In the genomic region with DNA sequence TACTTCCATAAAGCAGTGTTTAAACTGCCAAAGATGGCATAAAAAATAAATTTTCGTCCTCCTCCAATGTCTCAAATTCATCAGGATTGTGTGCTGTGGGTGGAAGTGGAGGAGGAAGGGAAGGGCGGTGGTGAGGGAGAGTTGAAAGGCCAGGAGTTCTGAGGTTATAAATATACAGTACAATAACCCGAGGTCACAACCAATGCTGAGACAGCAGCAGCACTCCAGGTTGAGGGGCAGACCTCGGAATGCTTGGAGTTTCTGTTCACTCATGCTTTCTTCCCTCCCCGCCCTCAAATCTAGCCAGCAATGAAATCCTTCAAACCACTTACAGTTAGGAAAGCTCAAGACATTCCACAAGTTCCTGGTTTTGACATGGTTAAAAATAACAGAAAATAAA, we compare ENCODE assay signal across 20 cellular contexts.
DNase-seq lines count a peak whose midpoint lies in the region; ATAC-seq and TF ChIP-seq lines count a peak whose summit lies in the region.
"Had no signal": no experiment of that assay in that cellular context is flagged by ENCODE, and none has a peak within 500 bp of the region (broad histone marks: within the 10 kb centered on the region; RNA-seq: fewer than 3 reads in every experiment).

No MANE protein-coding gene starts in this region.

- no peaks in the 10 kb centered on the region for H3K36me3 ChIP-seq in BJ (ENCODE audit: control insufficient read depth, insufficient read depth, low read length)
- H3K36me3 ChIP-seq: heart right ventricle, uterus had no signal

- H3K9me3 ChIP-seq in T-helper 17 cell (ENCODE audit: control insufficient read depth, low read length, poor library complexity, severe bottlenecking) = no peaks in the 10 kb centered on the region
- H3K9me3 ChIP-seq: heart right ventricle, uterus had no signal

- ATAC-seq in SK-N-SH treated with all-trans-retinoic acid at 6 μM for 48 hours (peak; percentile 63), HG02970 (IDR thresholded peaks at IDR 0.05; ENCODE audit: low FRiP score, unreplicated experiment) (no peak), T-helper 17 cell (no peak), HG02610 (IDR thresholded peaks at IDR 0.05; ENCODE audit: unreplicated experiment) (no peak)
- ATAC-seq: stimulated activated naive CD8-positive, alpha-beta T cell treated with anti-CD3 and anti-CD28 coated beads, Interleukin-15, Interleukin-2, amounts not matched to agents 100 U/mL and 50 U/mL, for 24 hours had no signal

- H3K4me1 Mint-ChIP-seq in T-helper 17 cell = no peaks in the 10 kb centered on the region

- H3K4me3 ChIP-seq in BJ (ENCODE audit: low read depth, low read length) = no peak overlapping the region
- H3K4me3 ChIP-seq: heart right ventricle, uterus had no signal

- peaks cover 52% of the 10 kb centered on the region for H3K27me3 Mint-ChIP-seq in T-helper 17 cell

- H3K27me3 ChIP-seq in BJ (ENCODE audit: control insufficient read depth, insufficient read depth, low read length) = no peaks in the 10 kb centered on the region; the same call in 1 of the 2 replicates
- H3K27me3 ChIP-seq: heart right ventricle, uterus had no signal

- DNase-seq in BJ (ENCODE audit: low read depth) (peak; percentile 37), glomerular visceral epithelial cell (ENCODE audit: extremely low spot score) (peak; percentile 46), renal cortical epithelial cell (ENCODE audit: low read depth) (peak; percentile 73), T-helper 17 cell (no peak), DMS153 treated with DMSO at 0.1 percent for 48 hours (lab: John Stamatoyannopoulos, UW; ENCODE audit: unreplicated experiment) (no peak)
- DNase-seq: activated effector memory CD4-positive, alpha-beta T cell treated with Interleukin-2 at 50 U/mL for 16 hours; AML-193; aorta; dermis blood vessel endothelial cell; GDM1; heart right ventricle; NCI-H1436 treated with DMSO at 0.1 percent for 48 hours; NCI-H345; NK-92 treated with Interleukin-12 subunit alpha and Interleukin-12 subunit beta, amount 100 ng/mL, for 24 hours; posterior cingulate gyrus; stimulated activated naive CD8-positive, alpha-beta T cell treated with anti-CD3 and anti-CD28 coated beads, Interleukin-15, Interleukin-2, amounts not matched to agents 100 U/mL and 50 U/mL, for 24 hours; uterus had no signal

- H3K4me3 Mint-ChIP-seq in T-helper 17 cell = no peak overlapping the region

- no peaks in the 10 kb centered on the region for H3K36me3 Mint-ChIP-seq in T-helper 17 cell (ENCODE audit: low read depth)

- POLR2A ChIA-PET in BJ (lab: Charles Lee) = no interaction called here

- CTCF ChIA-PET in BJ (lab: Yijun Ruan, JAX) = no interaction called here

- no peak for TF ChIP-seq CTCF in BJ (IDR thresholded peaks at IDR 0.05; ENCODE audit: insufficient read depth, low read depth, low read length)

- H3K27ac Mint-ChIP-seq in T-helper 17 cell = no peak overlapping the region

TF ChIP-seq in SK-N-SH treated with all-trans-retinoic acid at 6 μM for 48 hours, 23 proteins besides CTCF, POLR2A, EP300 and RAD21:
- no peak for TF ChIP-seq ZNF565 (CRISPR knock-in tag; conservative IDR thresholded peaks at IDR 0.05; ENCODE audit: low read depth)
- TF ChIP-seq GLIS3 (CRISPR knock-in tag; IDR thresholded peaks at IDR 0.05) = no peak
- TF ChIP-seq TCF4 (CRISPR knock-in tag; IDR thresholded peaks at IDR 0.05; ENCODE audit: borderline replicate concordance) = no peak
- TF ChIP-seq BACH2 (CRISPR knock-in tag; IDR thresholded peaks at IDR 0.05; ENCODE audit: borderline replicate concordance) = no peak
- TF ChIP-seq OSR1 (CRISPR knock-in tag; IDR thresholded peaks at IDR 0.05) = no peak
- TF ChIP-seq PPARA (CRISPR knock-in tag; IDR thresholded peaks at IDR 0.05; ENCODE audit: borderline replicate concordance) = no peak
- TF ChIP-seq ISL1 (CRISPR knock-in tag; IDR thresholded peaks at IDR 0.05) = no peak
- TF ChIP-seq TOX (CRISPR knock-in tag; IDR thresholded peaks at IDR 0.05; ENCODE audit: borderline replicate concordance) = no peak
- TF ChIP-seq, protein P1, sequence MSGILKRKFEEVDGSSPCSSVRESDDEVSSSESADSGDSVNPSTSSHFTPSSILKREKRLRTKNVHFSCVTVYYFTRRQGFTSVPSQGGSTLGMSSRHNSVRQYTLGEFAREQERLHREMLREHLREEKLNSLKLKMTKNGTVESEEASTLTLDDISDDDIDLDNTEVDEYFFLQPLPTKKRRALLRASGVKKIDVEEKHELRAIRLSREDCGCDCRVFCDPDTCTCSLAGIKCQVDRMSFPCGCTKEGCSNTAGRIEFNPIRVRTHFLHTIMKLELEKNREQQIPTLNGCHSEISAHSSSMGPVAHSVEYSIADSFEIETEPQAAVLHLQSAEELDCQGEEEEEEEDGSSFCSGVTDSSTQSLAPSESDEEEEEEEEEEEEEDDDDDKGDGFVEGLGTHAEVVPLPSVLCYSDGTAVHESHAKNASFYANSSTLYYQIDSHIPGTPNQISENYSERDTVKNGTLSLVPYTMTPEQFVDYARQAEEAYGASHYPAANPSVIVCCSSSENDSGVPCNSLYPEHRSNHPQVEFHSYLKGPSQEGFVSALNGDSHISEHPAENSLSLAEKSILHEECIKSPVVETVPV (CRISPR knock-in tag; IDR thresholded peaks at IDR 0.05) = no peak
- TF ChIP-seq ZC3H10 (CRISPR knock-in tag; IDR thresholded peaks at IDR 0.05) = no peak
- TF ChIP-seq CSDC2 (CRISPR knock-in tag; IDR thresholded peaks at IDR 0.05) = no peak
- TF ChIP-seq ZNF70 (CRISPR knock-in tag; IDR thresholded peaks at IDR 0.05) = no peak
- TF ChIP-seq ARNTL (CRISPR knock-in tag; IDR thresholded peaks at IDR 0.05; ENCODE audit: borderline replicate concordance, low read depth) = no peak

Comparison
In these comparisons a context has a peak if more than half of its experiments do, and no peak if none do; other contexts are left out.
1. DNase-seq: peak in BJ (single experiment), glomerular visceral epithelial cell (single experiment) and renal cortical epithelial cell (single experiment); none in T-helper 17 cell (0 of 3) and DMS153 treated with DMSO at 0.1 percent for 48 hours (single experiment).